In the genomic region with DNA sequence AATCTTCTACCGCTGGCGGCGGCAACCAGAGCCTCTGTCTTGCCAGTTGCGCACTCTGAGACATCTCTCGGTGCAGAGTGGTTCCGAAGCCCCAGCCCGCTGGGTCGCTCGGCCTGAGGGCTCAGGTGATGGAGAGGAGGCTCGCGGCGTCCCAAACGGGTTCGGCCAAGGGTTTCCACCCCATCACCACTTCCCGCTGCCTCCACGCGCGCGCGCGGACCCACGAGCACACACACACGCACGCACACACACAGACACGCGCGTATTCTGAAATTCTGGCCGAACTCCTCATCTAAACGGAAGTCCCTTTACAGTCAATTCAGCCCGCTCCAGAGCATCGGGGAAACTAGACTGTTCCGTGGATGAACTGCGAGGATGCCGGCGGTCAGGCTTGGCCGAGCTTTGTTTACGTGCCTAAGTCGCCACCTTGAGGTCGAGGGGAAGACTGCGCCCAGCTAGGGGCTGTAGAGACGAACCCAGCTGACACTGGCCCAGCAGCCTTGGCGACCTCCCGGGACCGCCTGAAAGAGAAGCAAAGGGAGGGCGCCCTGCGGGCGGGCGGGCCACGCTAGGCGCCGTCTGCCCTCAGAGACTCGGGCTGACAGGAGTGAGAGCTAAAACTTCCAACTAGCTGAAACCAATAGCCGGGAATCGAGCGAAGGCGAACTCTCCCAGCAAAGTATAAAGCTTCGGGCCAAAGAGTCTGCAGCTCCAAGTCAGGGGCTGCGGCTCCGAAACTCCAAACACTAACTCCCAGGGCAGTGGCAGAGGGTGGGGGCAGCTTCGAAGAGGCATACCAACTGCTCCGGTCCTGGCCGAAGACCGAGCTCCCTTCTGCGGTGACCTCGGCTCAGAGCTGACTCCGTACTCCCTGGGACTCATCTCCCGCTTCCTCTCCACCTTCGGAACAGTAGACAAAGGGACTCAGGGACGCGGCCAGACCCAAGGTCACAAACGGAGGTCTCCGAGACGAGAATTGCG, we compare ENCODE assay signal across 8 cellular contexts.
DNase-seq lines count a peak whose midpoint lies in the region; ATAC-seq and TF ChIP-seq lines count a peak whose summit lies in the region.

No MANE protein-coding gene starts in this region.

- peak overlapping the region; percentile 86 to 93 (median 88) for H3K9ac ChIP-seq in skeletal muscle tissue (ENCODE audit: low read depth in 1 of 3, low read length in 3 of 3)

- H3K27ac ChIP-seq in ACC112 (ENCODE audit: low read depth, low read length), result no peak overlapping the region
- peak overlapping the region; percentile 76 for H3K27ac ChIP-seq in skeletal muscle tissue (ENCODE audit: low read depth, low read length)

- no peaks in the 10 kb centered on the region for H3K9me3 ChIP-seq in skeletal muscle tissue (ENCODE audit: control insufficient read depth in 3 of 3, low read length in 3 of 3)

- H3K4me3 ChIP-seq in ACC112 (ENCODE audit: low read depth, low read length) (peak overlapping the region; percentile 77), cardiac fibroblast (replicated peaks in 1 of 2; ENCODE audit: low read depth in 2 of 2, low read length in 2 of 2) (peak overlapping the region; percentile 33 to 49), skeletal muscle tissue (ENCODE audit: low read length in 3 of 3) (peak overlapping the region; percentile 74 to 81 (median 77))

- H3K4me3 Mint-ChIP-seq in immature natural killer cell, result peak overlapping the region in 4 of 5 donors; percentile 21 to 65 (median 54)

- H3K27me3 ChIP-seq in ACC112 (ENCODE audit: insufficient read depth, low read length), result peaks cover 96% of the 10 kb centered on the region
- peaks cover 17 to 28% (median 21%) of the 10 kb centered on the region in 3 donors for H3K27me3 ChIP-seq in skeletal muscle tissue (ENCODE audit: control insufficient read depth in 3 of 3, insufficient read depth in 3 of 3, low read length in 3 of 3)

- DNase-seq in NCI-H187 (lab: John Stamatoyannopoulos, UW) (peak; percentile 65 to 82), T-helper 9 cell (peak; percentile 33), cardiac fibroblast (ENCODE audit: low read depth in 2 of 2) (peak; percentile 85 to 87), immature natural killer cell (peak; percentile 30 to 43 (median 35))

- peak; percentile 93 for TF ChIP-seq CTCF in cardiac fibroblast (IDR thresholded peaks at IDR 0.05; ENCODE audit: low read depth, low read length)

- peaks cover 0 to 3% (median 0%) of the 10 kb centered on the region in 3 donors for H3K36me3 Mint-ChIP-seq in immature natural killer cell

- peaks cover 11 to 18% of the 10 kb centered on the region in 2 donors for H3K4me1 Mint-ChIP-seq in immature natural killer cell

- no peak overlapping the region for H3K27ac Mint-ChIP-seq in immature natural killer cell

- H3K27me3 Mint-ChIP-seq in immature natural killer cell (ENCODE audit: low read depth in 3 of 3), result peaks cover 9 to 30% (median 27%) of the 10 kb centered on the region in 3 donors

- peak overlapping the region; percentile 69 for H2AFZ ChIP-seq in ACC112 (ENCODE audit: low read length, unreplicated experiment)

- H3K4me1 ChIP-seq in ACC112 (ENCODE audit: control insufficient read depth, insufficient read depth, low read length, unreplicated experiment) (peaks cover 8% of the 10 kb centered on the region), skeletal muscle tissue (ENCODE audit: control insufficient read depth in 3 of 3, insufficient read depth in 3 of 3, low read length in 3 of 3) (peaks cover 17 to 20% (median 19%) of the 10 kb centered on the region in 3 donors)

- ATAC-seq in GM18519 (IDR thresholded peaks at IDR 0.05; ENCODE audit: low FRiP score, unreplicated experiment) (peak; percentile 98), HG03039 (IDR thresholded peaks at IDR 0.05; ENCODE audit: unreplicated experiment) (peak; percentile 99)

- H3K36me3 ChIP-seq in ACC112 (ENCODE audit: insufficient read depth, low read length), result no peaks in the 10 kb centered on the region
- H3K36me3 ChIP-seq in skeletal muscle tissue (ENCODE audit: control insufficient read depth in 3 of 3, insufficient read depth in 3 of 3, low read length in 3 of 3), result no peaks in the 10 kb centered on the region

- no peaks in the 10 kb centered on the region for H3K79me2 ChIP-seq in ACC112 (ENCODE audit: control insufficient read depth, insufficient read depth, low read length, unreplicated experiment)

- H3K9me3 Mint-ChIP-seq in immature natural killer cell, result peaks cover 0 to 24% (median 4%) of the 10 kb centered on the region in 6 donors

Comparison
In these comparisons a context has a peak if more than half of its experiments do, and no peak if none do; other contexts are left out.
1. DNase-seq: peak in every context shown above with its lines; median percentile 86 in cardiac fibroblast; 74 in NCI-H187; 35 in immature natural killer cell; 33 in T-helper 9 cell.